ENCODE assay signal across 9 cellular contexts in the genomic region with DNA sequence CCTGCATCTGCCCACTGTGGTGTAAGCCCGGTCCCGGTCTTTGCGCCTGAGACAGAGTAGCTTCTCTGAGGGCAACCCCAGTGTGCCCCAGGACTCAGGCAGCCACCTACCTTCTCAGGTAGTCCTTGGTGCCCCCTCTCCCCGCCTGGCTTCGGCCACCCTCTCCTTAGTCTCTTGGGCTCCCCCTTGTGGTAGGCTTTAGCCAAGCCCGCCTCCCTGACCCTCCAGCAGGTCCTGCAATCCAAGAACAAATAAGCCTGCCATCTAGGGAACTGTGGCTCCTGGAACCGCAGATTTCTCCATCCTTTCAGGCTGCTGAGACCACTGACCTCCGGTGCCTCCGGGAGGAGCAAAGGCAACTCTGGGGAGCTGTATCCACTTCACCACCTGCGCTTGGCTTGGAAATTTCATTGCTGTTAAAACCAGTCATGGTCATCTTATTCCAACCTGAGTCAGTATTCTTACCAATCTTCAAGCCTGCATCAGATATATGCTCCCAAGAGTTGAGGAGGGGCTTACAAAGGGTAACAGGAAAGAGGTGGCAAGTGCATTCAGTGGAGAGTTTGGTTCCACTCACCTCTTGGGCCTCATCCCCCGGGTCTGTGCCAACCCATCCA. TPM values are rescaled to one million over a fixed set of nuclear protein-coding genes. Genes with fewer than 3 reads are reported as not detected.
DNase-seq lines count a peak whose midpoint lies in the region; ATAC-seq, FAIRE-seq and TF ChIP-seq lines count a peak whose summit lies in the region.
"Had no signal": no experiment of that assay in that cellular context is flagged by ENCODE, and none has a peak within 500 bp of the region (broad histone marks: within the 10 kb centered on the region; RNA-seq: fewer than 3 reads in every experiment).

No MANE protein-coding gene starts in this region.

- peaks cover 9% of the 10 kb centered on the region for H3K27me3 Mint-ChIP-seq in activated T-cell treated with anti-CD3 and anti-CD28 coated beads, Interleukin-2, amount 50 U/mL, for 24 hours

- 37 to 42% (median 39%) methylated on average over 11 of the region's 11 CpGs for WGBS in ovary, 3 donors

- no peaks in the 10 kb centered on the region for H3K36me3 ChIP-seq in ovary

- DNase-seq in D341Med (ENCODE audit: low spot score) (peak; percentile 57), NCI-H748 (lab: John Stamatoyannopoulos, UW; ENCODE audit: unreplicated experiment) (peak; percentile 61), frontal cortex (ENCODE audit: low spot score in 2 of 2) (peak; percentile 44 to 56), ovary (peak; percentile 70 to 85 (median 79))
- peak; percentile 38 for DNase-seq in activated T-cell treated with anti-CD3 and anti-CD28 coated beads, Interleukin-2, amount 50 U/mL, for 24 hours

- TF ChIP-seq CTCF in ovary (IDR thresholded peaks at IDR 0.05), result peak; percentile 61 to 65 (median 63)

- no peaks in the 10 kb centered on the region for H3K4me1 Mint-ChIP-seq in activated T-cell treated with anti-CD3 and anti-CD28 coated beads, Interleukin-2, amount 50 U/mL, for 24 hours (ENCODE audit: low read depth)

- no peak for FAIRE-seq in frontal cortex (lab: Jason Lieb, UNC)
- FAIRE-seq: TTC549 had no signal

- intact Hi-C loops in ovary (cut with DNase I), result loop anchor here in 1 of 4 donors (5.0 to 10.0 kb wide), 2 partner anchors 541 to 849 kb away; no protein-coding TSS in a partner anchor

- H3K27ac Mint-ChIP-seq in activated T-cell treated with anti-CD3 and anti-CD28 coated beads, Interleukin-2, amount 50 U/mL, for 24 hours, result no peak overlapping the region

- no peak for TF ChIP-seq POLR2A in ovary (IDR thresholded peaks at IDR 0.05)

- TF ChIP-seq EP300 in ovary (IDR thresholded peaks at IDR 0.05), result no peak

- no peaks in the 10 kb centered on the region for H3K27me3 ChIP-seq in ovary

- peak; percentile 76 for ATAC-seq in GM19452 (IDR thresholded peaks at IDR 0.05; ENCODE audit: unreplicated experiment)
- peak; percentile 79 for ATAC-seq in HG03469 (IDR thresholded peaks at IDR 0.05; ENCODE audit: unreplicated experiment)
- no peak for ATAC-seq in GM18861 (IDR thresholded peaks at IDR 0.05; ENCODE audit: unreplicated experiment)

- H3K9me3 ChIP-seq in ovary, result no peaks in the 10 kb centered on the region

- H3K9me3 Mint-ChIP-seq in activated T-cell treated with anti-CD3 and anti-CD28 coated beads, Interleukin-2, amount 50 U/mL, for 24 hours, result peaks cover under 1% of the 10 kb centered on the region

- no peak overlapping the region for H3K27ac ChIP-seq in ovary

- H3K4me3 Mint-ChIP-seq in activated T-cell treated with anti-CD3 and anti-CD28 coated beads, Interleukin-2, amount 50 U/mL, for 24 hours, result no peak overlapping the region

- no peaks in the 10 kb centered on the region for H3K4me1 ChIP-seq in ovary (ENCODE audit: insufficient read depth)

- H3K4me3 ChIP-seq in ovary, result no peak overlapping the region

- H3K36me3 Mint-ChIP-seq in activated T-cell treated with anti-CD3 and anti-CD28 coated beads, Interleukin-2, amount 50 U/mL, for 24 hours (ENCODE audit: low read depth), result no peaks in the 10 kb centered on the region

RNA-seq across cellular contexts. Expression of gene TENM4, which starts 52.8 kb away (rescaled TPM):
- total RNA-seq in frontal cortex, result 55.0 TPM
- total RNA-seq in ovary, result 100 to 1,000 TPM in 5 of 7 donors, 10 to 100 TPM in 2; 61.2 to 206 (median 117) TPM
- 10 to 100 TPM; 11.0 to 19.3 TPM for polyA plus RNA-seq in ovary
